ENCODE assay signal across 1 cellular context in the genomic region with DNA sequence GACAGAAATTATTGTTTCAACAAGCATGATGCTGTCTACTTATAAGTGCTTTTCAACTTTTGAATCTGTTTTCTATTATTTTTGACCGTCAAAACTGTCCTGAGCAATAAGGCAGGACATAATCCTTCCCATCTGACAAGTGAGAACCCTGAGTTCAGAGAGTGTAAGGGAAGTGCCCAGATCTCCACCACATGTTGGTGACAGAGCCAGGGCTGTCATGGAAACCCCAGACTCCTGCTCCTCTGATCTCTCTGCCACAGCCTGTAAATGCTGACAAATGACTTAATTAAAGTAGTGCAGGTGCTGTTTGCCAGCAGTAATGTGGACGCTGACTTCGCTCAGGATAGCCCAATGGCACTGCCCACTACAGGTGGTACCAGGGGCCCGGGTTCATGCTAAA.
A peak's percentile ranks its signal among the peaks of the same experiment; 100 is the strongest.
TF ChIP-seq lines count a peak whose summit lies in the region.

No MANE protein-coding gene starts in this region.

TF ChIP-seq in HepG2, 621 proteins besides CTCF, POLR2A, EP300 and RAD21:
- TF ChIP-seq RFXANK (CRISPR knock-in tag; IDR thresholded peaks at IDR 0.05) (no peak), MAFK (conservative IDR thresholded peaks at IDR 0.05 in 1 of 2, IDR thresholded peaks at IDR 0.05 in 1 of 2; ENCODE audit: low read length in 2 of 2) (0 out of 4 replicates have a peak, but pooled peaks have one; percentile 7 to 14), MAFF (IDR thresholded peaks at IDR 0.05; ENCODE audit: low read depth, low read length) (0 out of 2 replicates have a peak, but pooled peaks have one; percentile 13)
TF ChIP-seq in HepG2: peak in this region for 2.
